In genomic region chr19:49148784-49149651, GRCh38 we compare ENCODE assay signal across 8 cellular contexts. TPM values are rescaled to one million over a fixed set of nuclear protein-coding genes. Genes with fewer than 3 reads are reported as not detected.
A peak's percentile ranks its signal among the peaks of the same experiment; 100 is the strongest.
DNase-seq lines count a peak whose midpoint lies in the region; ATAC-seq and TF ChIP-seq lines count a peak whose summit lies in the region.

No MANE protein-coding gene starts in this region.

- H3K27ac ChIP-seq in AG04450 (ENCODE audit: low read depth, low read length) = peak overlapping the region; percentile 31
- H3K27ac ChIP-seq in coronary artery = peak overlapping the region; percentile 68 to 94

- H3K9me3 ChIP-seq in AG04450 (ENCODE audit: control insufficient read depth, insufficient read depth, low read length) = peaks cover 5% of the 10 kb centered on the region; the same call in 1 of the 2 replicates

- POLR2A ChIA-PET in AG04450 (lab: Yijun Ruan, JAX) = interaction anchor here (0.7 to 1.2 kb wide), 2 partner anchors 29 to 34 kb away, joined by 3 to 4 read pairs; no protein-coding TSS in a partner anchor

- ATAC-seq in GM18867 (IDR thresholded peaks at IDR 0.05; ENCODE audit: unreplicated experiment) = no peak

- DNase-seq in AG04450 (ENCODE audit: low read depth, low spot score) (peak; percentile 76), HCEC 1CT (peak; percentile 86), NCI-H69 (lab: John Stamatoyannopoulos, UW) (peak; percentile 96), coronary artery (ENCODE audit: low spot score) (peak; percentile 96), kidney tubule cell (ENCODE audit: low spot score) (peak; percentile 93)
- DNase-seq in activated CD4-positive, alpha-beta T cell treated with anti-CD3 and anti-CD28 coated beads, Interleukin-2, amount 50 U/mL, for 24 hours (ENCODE audit: low read depth in 1 of 2, low spot score in 1 of 2) = peak; percentile 49 to 62
- DNase-seq in stimulated activated CD4-positive, alpha-beta T cell treated with anti-CD3 and anti-CD28 coated beads, Interleukin-1b, Interleukin-23, amount 100 ng/mL, for 1 hour (ENCODE audit: low read depth in 2 of 2) = peak; percentile 46 to 67

- CTCF ChIA-PET in AG04450 (lab: Charles Lee) = interaction anchor here (1.0 to 1.2 kb wide), 2 partner anchors 51 to 77 kb away, joined by 3 to 8 read pairs; no protein-coding TSS in a partner anchor

- TF ChIP-seq CTCF in AG04450 (IDR thresholded peaks at IDR 0.05; ENCODE audit: low read depth, low read length) = no peak
- no peak for TF ChIP-seq CTCF in coronary artery (IDR thresholded peaks at IDR 0.05)

- H3K27me3 ChIP-seq in AG04450 (ENCODE audit: control insufficient read depth, insufficient read depth, low read length) = no peaks in the 10 kb centered on the region

- peak overlapping the region; percentile 93 for H3K4me3 ChIP-seq in AG04450 (ENCODE audit: low read depth, low read length)
- H3K4me3 ChIP-seq in coronary artery = peak overlapping the region; percentile 92

RNA-seq across cellular contexts. Expression of gene HRC, which starts 6.2 kb away (rescaled TPM):
- 0.06 TPM in 1 of 2 replicates, not detected in the other for polyA plus RNA-seq in AG04450 (2011; rRNA removed)
- polyA minus RNA-seq in AG04450 (2011; rRNA and poly(A)+ RNA removed) = not detected in 2 replicates

RNA-seq across cellular contexts. Expression of gene TRPM4, which starts 8.6 kb away (rescaled TPM):
- 4.3 and 6.3 TPM in 2 replicates for polyA plus RNA-seq in AG04450 (2011; rRNA removed)
- polyA minus RNA-seq in AG04450 (2011; rRNA and poly(A)+ RNA removed) = 8.1 and 9.1 TPM in 2 replicates

RNA-seq across cellular contexts. Expression of gene PPFIA3, which starts 29.7 kb away (rescaled TPM):
- polyA plus RNA-seq in AG04450 (2011; rRNA removed) = 0.52 and 0.63 TPM in 2 replicates
- 0.51 and 0.78 TPM in 2 replicates for polyA minus RNA-seq in AG04450 (2011; rRNA and poly(A)+ RNA removed)

RNA-seq across cellular contexts. Expression of gene C19orf73, which starts 30.1 kb away (rescaled TPM):
- 0.36 and 0.50 TPM in 2 replicates for polyA plus RNA-seq in AG04450 (2011; rRNA removed)
- polyA minus RNA-seq in AG04450 (2011; rRNA and poly(A)+ RNA removed) = not detected in 2 replicates

RNA-seq across cellular contexts. Expression of gene LIN7B, which starts 34.8 kb away (rescaled TPM):
- 4.2 and 4.9 TPM in 2 replicates for polyA plus RNA-seq in AG04450 (2011; rRNA removed)
- 1.8 and 2.0 TPM in 2 replicates for polyA minus RNA-seq in AG04450 (2011; rRNA and poly(A)+ RNA removed)
